ENCODE assay signal across 7 cellular contexts in genomic region chr15:42385206-42385979, GRCh38. TPM values are rescaled to one million over a fixed set of nuclear protein-coding genes. Genes with fewer than 3 reads are reported as not detected.
DNase-seq lines count a peak whose midpoint lies in the region; ATAC-seq, FAIRE-seq and TF ChIP-seq lines count a peak whose summit lies in the region.

No MANE protein-coding gene starts in this region.

- H3K79me1 ChIP-seq in neuronal stem cell (ENCODE audit: low read depth, low read length): no peaks in the 10 kb centered on the region

- WGBS in neuronal stem cell (ENCODE audit: extremely low coverage in 2 of 2, insufficient read length in 2 of 2, insufficient replicate concordance in 1 of 2), 2 donors: no CpG with 5 or more reads among the region's 5 CpGs

- H3K4ac ChIP-seq in neuronal stem cell (ENCODE audit: low read length): no peak overlapping the region

- intact Hi-C loops in HCT116 (cut with micrococcal nuclease): loop anchor here (5.0 kb wide), 1 partner anchor 318 kb away; no protein-coding TSS in a partner anchor

- no peak for FAIRE-seq in GM19239 (lab: Jason Lieb, UNC)

- ATAC-seq in HCT116: peak; percentile 95

- peak; percentile 46 to 92 (median 89); a peak in 5 of 6 replicates for TF ChIP-seq CTCF in HCT116 (IDR thresholded peaks at IDR 0.05 in 2 of 3, conservative IDR thresholded peaks at IDR 0.05 in 1 of 3; ENCODE audit: borderline replicate concordance in 1 of 3, insufficient read depth in 1 of 3, low read depth in 2 of 3, low read length in 2 of 3)
- TF ChIP-seq CTCF in epithelial cell of proximal tubule (conservative IDR thresholded peaks at IDR 0.05; ENCODE audit: low read depth, low read length): peak; percentile 78

- H3K27me3 ChIP-seq in HCT116 (ENCODE audit: insufficient read depth, low read length): no peaks in the 10 kb centered on the region
- no peaks in the 10 kb centered on the region for H3K27me3 ChIP-seq in neuronal stem cell (ENCODE audit: control insufficient read depth in 3 of 3, insufficient read depth in 3 of 3, low read depth in 1 of 3, low read length in 3 of 3)

- 0 out of 2 replicates have a peak overlapping the region, but pooled peaks have one; percentile 10 for H3K4me2 ChIP-seq in HCT116 (ENCODE audit: low read length)
- no peak overlapping the region for H3K4me2 ChIP-seq in neuronal stem cell (ENCODE audit: insufficient read depth, low read length, poor library complexity, severe bottlenecking)

- no peak overlapping the region for H3K23ac ChIP-seq in neuronal stem cell (ENCODE audit: low read depth, low read length, poor library complexity)

- no peak overlapping the region for H2AK5ac ChIP-seq in neuronal stem cell (ENCODE audit: low read depth, low read length)

- no peaks in the 10 kb centered on the region for H4K20me1 ChIP-seq in HCT116 (ENCODE audit: insufficient read depth)

- no peaks in the 10 kb centered on the region for H3K36me3 ChIP-seq in HCT116 (ENCODE audit: control insufficient read depth in 1 of 2, insufficient read depth in 2 of 2, low read length in 2 of 2)
- H3K36me3 ChIP-seq in neuronal stem cell (replicated peaks in 1 of 2; ENCODE audit: control insufficient read depth in 2 of 2, insufficient read depth in 2 of 2, low read length in 2 of 2): no peaks in the 10 kb centered on the region

- H2BK120ac ChIP-seq in neuronal stem cell (ENCODE audit: low read depth, low read length): no peak overlapping the region

- H3K9me2 ChIP-seq in HCT116 (ENCODE audit: insufficient read depth): no peaks in the 10 kb centered on the region

- TF ChIP-seq POLR2A in HCT116 (IDR thresholded peaks at IDR 0.05; ENCODE audit: borderline replicate concordance, extremely low read depth, insufficient read depth, insufficient read length): no peak

- no peak overlapping the region for H2BK12ac ChIP-seq in neuronal stem cell (ENCODE audit: low read length)

- H3K4me3 ChIP-seq in HCT116 (replicated peaks in 1 of 2; ENCODE audit: low read depth in 1 of 2, low read length in 2 of 2) (no peak overlapping the region), epithelial cell of proximal tubule (ENCODE audit: low read depth, low read length) (no peak overlapping the region), neuronal stem cell (ENCODE audit: low read length in 2 of 2) (no peak overlapping the region)

- H2BK15ac ChIP-seq in neuronal stem cell (ENCODE audit: low read length): no peak overlapping the region

- no peak overlapping the region for H4K91ac ChIP-seq in neuronal stem cell (ENCODE audit: low read depth, low read length, poor library complexity)

- no peak overlapping the region for H3K14ac ChIP-seq in neuronal stem cell (ENCODE audit: low read length)

- no peaks in the 10 kb centered on the region for H3K4me1 ChIP-seq in HCT116 (ENCODE audit: control insufficient read depth in 1 of 2, insufficient read depth in 2 of 2, low read length in 2 of 2)
- no peaks in the 10 kb centered on the region for H3K4me1 ChIP-seq in neuronal stem cell (ENCODE audit: control insufficient read depth in 2 of 2, insufficient read depth in 1 of 2, low read depth in 1 of 2, low read length in 2 of 2)

- no TSS peak for BruUV-seq in HCT116 (replicated peaks; lab: Mats Ljungman, UMichigan)

- no peaks in the 10 kb centered on the region for H3K79me2 ChIP-seq in HCT116 (ENCODE audit: insufficient read depth, low read length)

- H4K8ac ChIP-seq in neuronal stem cell (ENCODE audit: low read depth, low read length): no peak overlapping the region

- TF ChIP-seq RAD21 in HCT116 (IDR thresholded peaks at IDR 0.05; ENCODE audit: low read depth): peak; percentile 76

- H3K27ac ChIP-seq in HCT116 (ENCODE audit: low read depth, low read length) (no peak overlapping the region), neuronal stem cell (replicated peaks; ENCODE audit: low read length) (no peak overlapping the region)

- H3K18ac ChIP-seq in neuronal stem cell (ENCODE audit: low read length): no peak overlapping the region

- RAD21 ChIA-PET in HCT116 (lab: Charles Lee; ENCODE audit: low non-redundant PET in 1 of 2, low total read pairs in 2 of 2, uncharacterized antibody in 2 of 2, unreplicated experiment in 2 of 2): interaction anchor here in 1 of 2 experiments (1.0 to 1.1 kb wide), 2 partner anchors 179 to 248 kb away, joined by 3 to 4 read pairs; no protein-coding TSS in a partner anchor

- no peak overlapping the region for H2BK5ac ChIP-seq in neuronal stem cell (ENCODE audit: low read length)

- H2AFZ ChIP-seq in HCT116 (ENCODE audit: low read depth, low read length, poor library complexity, severe bottlenecking) (no peak overlapping the region), neuronal stem cell (ENCODE audit: low read length) (peak overlapping the region; percentile 81)

- CTCF ChIA-PET in HCT116 (lab: Charles Lee): interaction anchor here (0.6 to 2.0 kb wide), 21 partner anchors 10 to 413 kb away, joined by 3 to 22 read pairs (median 4); partner anchors contain the start of genes EHD4, GANC, PLA2G4F and TMEM87A

- POLR2A ChIA-PET in HCT116 (lab: Charles Lee): interaction anchor here (1.0 to 1.4 kb wide), 2 partner anchors 11 to 112 kb away, joined by 4 to 5 read pairs; partner anchors contain the start of genes GANC and TMEM87A

- H3K9ac ChIP-seq in HCT116 (ENCODE audit: low read length): no peak overlapping the region
- H3K9ac ChIP-seq in neuronal stem cell (ENCODE audit: low read depth, low read length, poor library complexity): no peak overlapping the region

- DNase-seq in DMS79 (lab: John Stamatoyannopoulos, UW) (peak; percentile 1), HCT116 (ENCODE audit: low read depth, low spot score) (peak; percentile 35), RPMI7951 (ENCODE audit: low read depth) (peak; percentile 40), epithelial cell of proximal tubule (ENCODE audit: low read depth) (no peak), neuronal stem cell (ENCODE audit: low spot score) (peak; percentile 36), NCI-H2171 (lab: John Stamatoyannopoulos, UW) (no peak), GM19239 (ENCODE audit: insufficient read length, low spot score) (no peak)

- H3K9me3 ChIP-seq in HCT116 (ENCODE audit: control insufficient read depth in 1 of 2, insufficient read depth in 1 of 2, low read depth in 1 of 2, low read length in 2 of 2): no peaks in the 10 kb centered on the region
- no peaks in the 10 kb centered on the region for H3K9me3 ChIP-seq in neuronal stem cell (replicated peaks in 1 of 2; ENCODE audit: control insufficient read depth in 2 of 2, insufficient read depth in 1 of 2, low read depth in 1 of 2, low read length in 2 of 2)

TF ChIP-seq in HCT116, 20 proteins besides CTCF, POLR2A, EP300 and RAD21:
- no peak for TF ChIP-seq SP1 (IDR thresholded peaks at IDR 0.05; ENCODE audit: low read depth)

RNA-seq across cellular contexts. Expression of gene CAPN3, which starts 26.1 kb away (rescaled TPM):
- total RNA-seq in HCT116 (2021; ENCODE audit: unreplicated experiment) (1.8 TPM), epithelial cell of proximal tubule (0.43 and 1.2 TPM in 2 replicates)
- 2.4 and 2.8 TPM in 2 replicates for polyA plus RNA-seq in HCT116 (2012)
- total RNA-seq in RPMI7951 (2014; rRNA removed; shearing (Covaris generic)): not detected in 2 replicates
- polyA plus RNA-seq in neuronal stem cell (2013, experiment 1 of 2): 0.32 TPM
- polyA plus RNA-seq in neuronal stem cell (2013, experiment 2 of 2): 0.25 TPM

Comparison
In these comparisons a context has a peak if more than half of its experiments do, and no peak if none do; other contexts are left out.
1. DNase-seq: peak in DMS79 (single experiment), HCT116 (single experiment), RPMI7951 (single experiment) and neuronal stem cell (single experiment); none in epithelial cell of proximal tubule (single experiment), NCI-H2171 (single experiment) and GM19239 (single experiment).